Comparison of ENCODE assay signal across 23 cellular contexts in the genomic region with DNA sequence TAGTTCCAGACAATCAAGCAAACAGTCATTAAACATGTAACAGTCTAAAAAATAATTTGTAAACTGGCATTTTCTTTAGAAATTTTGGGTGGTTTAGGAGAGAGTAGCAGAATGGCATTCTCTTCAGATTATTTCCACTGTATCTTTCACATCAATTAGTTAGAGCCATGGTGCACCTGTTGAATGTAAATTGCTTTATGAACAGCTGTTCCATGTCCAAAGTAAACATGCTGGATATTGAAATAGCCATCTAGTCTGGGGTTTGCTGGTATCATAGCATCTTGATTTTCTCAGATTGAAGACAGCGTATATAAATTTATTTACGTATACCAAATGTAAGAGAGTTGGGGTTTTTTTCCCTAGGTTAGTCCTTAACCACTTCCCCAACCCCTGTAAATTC.
DNase-seq lines count a peak whose midpoint lies in the region; ATAC-seq and TF ChIP-seq lines count a peak whose summit lies in the region.
"Had no signal": no experiment of that assay in that cellular context is flagged by ENCODE, and none has a peak within 500 bp of the region (broad histone marks: within the 10 kb centered on the region; RNA-seq: fewer than 3 reads in every experiment).

No MANE protein-coding gene starts in this region.

- H3K27ac Mint-ChIP-seq in activated naive CD8-positive, alpha-beta T cell treated with anti-CD3 and anti-CD28 coated beads, Interleukin-2, amount 50 U/mL, for 24 hours = no peak overlapping the region
- H3K27ac Mint-ChIP-seq: HFFc6, IgD-negative memory B cell had no signal

- TF ChIP-seq POLR2A in Peyer's patch (IDR thresholded peaks at IDR 0.05) = no peak

- no peak overlapping the region for H3K4me3 Mint-ChIP-seq in activated naive CD8-positive, alpha-beta T cell treated with anti-CD3 and anti-CD28 coated beads, Interleukin-2, amount 50 U/mL, for 24 hours
- H3K4me3 Mint-ChIP-seq: HFFc6, IgD-negative memory B cell had no signal

- H3K27ac ChIP-seq in Peyer's patch = no peak overlapping the region
- H3K27ac ChIP-seq: 22Rv1, C4-2B, HL-60 had no signal

- no peaks in the 10 kb centered on the region for H3K4me1 ChIP-seq in Peyer's patch

- no peak for ATAC-seq in activated naive CD8-positive, alpha-beta T cell treated with anti-CD3 and anti-CD28 coated beads, Interleukin-2, amount 50 U/mL, for 24 hours
- ATAC-seq: SK-N-SH treated with all-trans-retinoic acid at 6 μM for 48 hours had no signal

- H3K27me3 ChIP-seq in Peyer's patch = no peaks in the 10 kb centered on the region
- H3K27me3 ChIP-seq: MG63 had no signal

- H3K36me3 ChIP-seq in Peyer's patch = no peaks in the 10 kb centered on the region
- H3K36me3 ChIP-seq: MG63 had no signal

- no peaks in the 10 kb centered on the region for H3K36me3 Mint-ChIP-seq in activated naive CD8-positive, alpha-beta T cell treated with anti-CD3 and anti-CD28 coated beads, Interleukin-2, amount 50 U/mL, for 24 hours (ENCODE audit: low read depth)

- H3K4me3 ChIP-seq in Peyer's patch = no peak overlapping the region
- H3K4me3 ChIP-seq: MG63 had no signal

- H3K9me3 ChIP-seq in Peyer's patch = no peaks in the 10 kb centered on the region
- H3K9me3 ChIP-seq: MG63 had no signal

- DNase-seq in DMS 273 (lab: John Stamatoyannopoulos, UW; ENCODE audit: unreplicated experiment) (peak; percentile 0), DMS 273 treated with DMSO at 0.1 percent for 48 hours (lab: John Stamatoyannopoulos, UW) (no peak), NCI-H1105 treated with DMSO at 0.1 percent for 48 hours (lab: John Stamatoyannopoulos, UW) (peak; percentile 68), NCI-H748 (lab: John Stamatoyannopoulos, UW; ENCODE audit: unreplicated experiment) (peak; percentile 71), myocyte (ENCODE audit: low read depth) (peak; percentile 12), Peyer's patch (no peak), GM19240 (ENCODE audit: insufficient read length, low spot score) (no peak)
- DNase-seq in activated naive CD8-positive, alpha-beta T cell treated with anti-CD3 and anti-CD28 coated beads, Interleukin-2, amount 50 U/mL, for 24 hours = no peak
- DNase-seq: AML-193, HFFc6, Karpas-422, MG63, NCI-H1048, NCI-H1930, NCI-H446 treated with DMSO at 0.1 percent for 48 hours, Right ventricle myocardium superior, T-helper 1 cell, T-helper 9 cell had no signal

- TF ChIP-seq CTCF in Peyer's patch (IDR thresholded peaks at IDR 0.05) = no peak

- no peaks in the 10 kb centered on the region for H3K4me1 Mint-ChIP-seq in activated naive CD8-positive, alpha-beta T cell treated with anti-CD3 and anti-CD28 coated beads, Interleukin-2, amount 50 U/mL, for 24 hours
- H3K4me1 Mint-ChIP-seq: IgD-negative memory B cell had no signal

- H3K9me3 Mint-ChIP-seq in activated naive CD8-positive, alpha-beta T cell treated with anti-CD3 and anti-CD28 coated beads, Interleukin-2, amount 50 U/mL, for 24 hours = no peaks in the 10 kb centered on the region
- H3K9me3 Mint-ChIP-seq: HFFc6, IgD-negative memory B cell had no signal

- peaks cover 4% of the 10 kb centered on the region for H3K27me3 Mint-ChIP-seq in activated naive CD8-positive, alpha-beta T cell treated with anti-CD3 and anti-CD28 coated beads, Interleukin-2, amount 50 U/mL, for 24 hours

Comparison
In these comparisons a context has a peak if more than half of its experiments do, and no peak if none do; other contexts are left out.
1. DNase-seq: peak in DMS 273 (single experiment), NCI-H1105 treated with DMSO at 0.1 percent for 48 hours (single experiment), NCI-H748 (single experiment) and myocyte (single experiment); none in DMS 273 treated with DMSO at 0.1 percent for 48 hours (single experiment), Peyer's patch (0 of 3), activated naive CD8-positive, alpha-beta T cell treated with anti-CD3 and anti-CD28 coated beads, Interleukin-2, amount 50 U/mL, for 24 hours (single experiment) and GM19240 (single experiment).